7 cellular contexts compared by ENCODE assay signal in genomic region chr11:95700471-95700817, GRCh38.
DNase-seq lines count a peak whose midpoint lies in the region; ATAC-seq and TF ChIP-seq lines count a peak whose summit lies in the region.

No MANE protein-coding gene starts in this region.

- H3K36me3 Mint-ChIP-seq in activated CD8-positive, alpha-beta T cell treated with anti-CD3 and anti-CD28 coated beads, Interleukin-2, amount 10 ng/mL, durations not matched to agents 7 days and 5 days (ENCODE audit: low read depth): peaks cover 30% of the 10 kb centered on the region
- no peaks in the 10 kb centered on the region for H3K36me3 Mint-ChIP-seq in stimulated activated effector memory CD8-positive, alpha-beta T cell treated with anti-CD3 and anti-CD28 coated beads, Interleukin-12 subunit alpha, Interleukin-12 subunit beta, amount 100 ng/mL, for 72 hours

- H3K27me3 ChIP-seq in prostate gland (replicated peaks; ENCODE audit: insufficient read depth): no peaks in the 10 kb centered on the region

- peaks cover 57% of the 10 kb centered on the region for H3K4me1 Mint-ChIP-seq in activated CD8-positive, alpha-beta T cell treated with anti-CD3 and anti-CD28 coated beads, Interleukin-2, amount 10 ng/mL, durations not matched to agents 7 days and 5 days (ENCODE audit: low read depth)
- peaks cover 35% of the 10 kb centered on the region for H3K4me1 Mint-ChIP-seq in stimulated activated effector memory CD8-positive, alpha-beta T cell treated with anti-CD3 and anti-CD28 coated beads, Interleukin-12 subunit alpha, Interleukin-12 subunit beta, amount 100 ng/mL, for 72 hours

- 81% methylated on average over 6 of the region's 6 CpGs for WGBS in prostate gland

- no peak for DNase-seq in activated CD8-positive, alpha-beta T cell treated with anti-CD3 and anti-CD28 coated beads, Interleukin-2, amount 10 ng/mL, durations not matched to agents 7 days and 5 days
- no peak for DNase-seq in stimulated activated effector memory CD8-positive, alpha-beta T cell treated with anti-CD3 and anti-CD28 coated beads, Interleukin-12 subunit alpha, Interleukin-12 subunit beta, amount 100 ng/mL, for 72 hours (ENCODE audit: low spot score in 2 of 2)
- DNase-seq in NCI-H774 (lab: John Stamatoyannopoulos, UW) (no peak), H4 (ENCODE audit: low spot score) (no peak), prostate gland (ENCODE audit: low spot score) (no peak)

- POLR2A ChIA-PET in activated CD8-positive, alpha-beta T cell treated with anti-CD3 and anti-CD28 coated beads, Interleukin-2, amount 10 ng/mL, durations not matched to agents 7 days and 5 days (lab: Charles Lee): interaction anchor here (1.3 to 1.9 kb wide), 4 partner anchors 11 to 471 kb away, joined by 5 to 19 read pairs (median 8); partner anchors contain the start of genes CEP57, FAM76B and SESN3

- H3K27ac Mint-ChIP-seq in activated CD8-positive, alpha-beta T cell treated with anti-CD3 and anti-CD28 coated beads, Interleukin-2, amount 10 ng/mL, durations not matched to agents 7 days and 5 days: peak overlapping the region; percentile 94
- peak overlapping the region; percentile 84 for H3K27ac Mint-ChIP-seq in stimulated activated effector memory CD8-positive, alpha-beta T cell treated with anti-CD3 and anti-CD28 coated beads, Interleukin-12 subunit alpha, Interleukin-12 subunit beta, amount 100 ng/mL, for 72 hours

- CTCF ChIA-PET in activated CD8-positive, alpha-beta T cell treated with anti-CD3 and anti-CD28 coated beads, Interleukin-2, amount 10 ng/mL, durations not matched to agents 7 days and 5 days (lab: Charles Lee): interaction anchor here (0.7 to 15.2 kb wide), 10 partner anchors 11 to 544 kb away, joined by 3 to 362 read pairs (median 4); partner anchors contain the start of gene SESN3

- intact Hi-C loops in prostate gland (cut with DNase I): loop anchor here (10.0 kb wide), 1 partner anchor 136 kb away; no protein-coding TSS in a partner anchor

- no peak overlapping the region for H3K27ac ChIP-seq in prostate gland

- no peaks in the 10 kb centered on the region for H3K27me3 Mint-ChIP-seq in activated CD8-positive, alpha-beta T cell treated with anti-CD3 and anti-CD28 coated beads, Interleukin-2, amount 10 ng/mL, durations not matched to agents 7 days and 5 days (ENCODE audit: low read depth)

- no peak overlapping the region for H3K4me3 ChIP-seq in prostate gland

- ATAC-seq in GM19328 (IDR thresholded peaks at IDR 0.05; ENCODE audit: unreplicated experiment) (peak; percentile 43), HG02884 (IDR thresholded peaks at IDR 0.05; ENCODE audit: unreplicated experiment) (peak; percentile 39)
- ATAC-seq in activated CD8-positive, alpha-beta T cell treated with anti-CD3 and anti-CD28 coated beads, Interleukin-2, amount 10 ng/mL, durations not matched to agents 7 days and 5 days: peak; percentile 54
- peak; percentile 62 for ATAC-seq in stimulated activated effector memory CD8-positive, alpha-beta T cell treated with anti-CD3 and anti-CD28 coated beads, Interleukin-12 subunit alpha, Interleukin-12 subunit beta, amount 100 ng/mL, for 72 hours

- no peaks in the 10 kb centered on the region for H3K9me3 ChIP-seq in prostate gland

- TF ChIP-seq CTCF in prostate gland (IDR thresholded peaks at IDR 0.05): no peak

- no peaks in the 10 kb centered on the region for H3K36me3 ChIP-seq in prostate gland

- H3K4me1 ChIP-seq in prostate gland (replicated peaks): no peaks in the 10 kb centered on the region

- H3K4me3 Mint-ChIP-seq in activated CD8-positive, alpha-beta T cell treated with anti-CD3 and anti-CD28 coated beads, Interleukin-2, amount 10 ng/mL, durations not matched to agents 7 days and 5 days: peak overlapping the region; percentile 59
- H3K4me3 Mint-ChIP-seq in stimulated activated effector memory CD8-positive, alpha-beta T cell treated with anti-CD3 and anti-CD28 coated beads, Interleukin-12 subunit alpha, Interleukin-12 subunit beta, amount 100 ng/mL, for 72 hours: peak overlapping the region; percentile 64

- no peak for TF ChIP-seq POLR2A in prostate gland (IDR thresholded peaks at IDR 0.05)

- peaks cover 3% of the 10 kb centered on the region for H3K9me3 Mint-ChIP-seq in activated CD8-positive, alpha-beta T cell treated with anti-CD3 and anti-CD28 coated beads, Interleukin-2, amount 10 ng/mL, durations not matched to agents 7 days and 5 days (ENCODE audit: insufficient read depth)
- no peaks in the 10 kb centered on the region for H3K9me3 Mint-ChIP-seq in stimulated activated effector memory CD8-positive, alpha-beta T cell treated with anti-CD3 and anti-CD28 coated beads, Interleukin-12 subunit alpha, Interleukin-12 subunit beta, amount 100 ng/mL, for 72 hours
